In the genomic region with DNA sequence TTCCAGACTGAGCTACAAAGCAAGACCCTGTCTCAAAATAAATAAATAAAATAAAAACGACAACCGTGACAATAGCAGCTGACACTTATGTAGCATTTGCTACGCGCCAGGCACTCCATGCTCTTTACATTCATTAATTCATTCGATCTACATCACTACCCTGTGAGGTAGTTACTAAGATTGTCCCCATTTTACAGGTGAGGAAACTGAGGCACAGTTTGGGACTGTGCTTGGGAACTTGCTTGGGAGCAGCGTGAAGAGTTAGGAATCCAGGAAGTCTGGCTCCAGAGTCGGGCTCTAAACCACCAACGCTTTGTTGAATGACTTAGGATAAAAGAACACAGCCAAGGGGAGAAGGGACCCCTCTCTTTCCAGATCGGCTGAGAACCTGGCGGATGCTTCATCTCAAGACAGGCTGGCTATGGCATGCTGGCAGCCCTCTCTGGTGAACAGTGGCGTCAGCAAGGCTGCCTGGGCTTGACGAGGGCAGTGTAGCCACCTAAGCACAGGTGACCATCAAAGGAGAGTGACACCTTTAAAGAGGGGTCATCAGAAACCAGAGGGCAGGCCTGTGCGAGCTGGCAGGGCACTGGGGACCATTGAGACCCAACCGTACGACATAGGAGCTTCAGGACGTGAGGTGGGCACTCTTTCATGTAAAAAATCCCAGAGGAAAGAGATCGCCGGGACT, we compare ENCODE assay signal across 9 cellular contexts. TPM values are rescaled to one million over a fixed set of nuclear protein-coding genes. Genes with fewer than 3 reads are reported as not detected.
DNase-seq lines count a peak whose midpoint lies in the region; ATAC-seq and TF ChIP-seq lines count a peak whose summit lies in the region.
"Had no signal": no experiment of that assay in that cellular context is flagged by ENCODE, and none has a peak within 500 bp of the region (broad histone marks: within the 10 kb centered on the region; RNA-seq: fewer than 3 reads in every experiment).

No MANE protein-coding gene starts in this region.

- H3K4me1 ChIP-seq in iPS-18a (ENCODE audit: control insufficient read depth, low read depth, low read length), result no peaks in the 10 kb centered on the region
- H3K4me1 ChIP-seq in stomach smooth muscle (ENCODE audit: control insufficient read depth, insufficient read depth, low read length), result peaks cover 11% of the 10 kb centered on the region

- peak; percentile 10 for ATAC-seq in activated CD8-positive, alpha-beta memory T cell treated with anti-CD3 and anti-CD28 coated beads, Interleukin-2, amount 10 ng/mL, durations not matched to agents 7 days and 5 days
- peak; percentile 4 for ATAC-seq in activated CD8-positive, alpha-beta T cell treated with anti-CD3 and anti-CD28 coated beads for 36 hours

- no peak for TF ChIP-seq CTCF in activated CD8-positive, alpha-beta T cell treated with anti-CD3 and anti-CD28 coated beads for 36 hours (IDR thresholded peaks at IDR 0.05)
- TF ChIP-seq CTCF in GM10266 (IDR thresholded peaks at IDR 0.05; ENCODE audit: control insufficient read depth, insufficient read depth, low read depth, missing control alignments), result no peak

- H3K27ac ChIP-seq in iPS-18a (ENCODE audit: low read length) (peak overlapping the region; percentile 98), stomach smooth muscle (ENCODE audit: low read length) (peak overlapping the region; percentile 93)

- peaks cover 18% of the 10 kb centered on the region for H3K36me3 Mint-ChIP-seq in activated CD8-positive, alpha-beta memory T cell treated with anti-CD3 and anti-CD28 coated beads, Interleukin-2, amount 10 ng/mL, durations not matched to agents 7 days and 5 days
- H3K36me3 Mint-ChIP-seq in activated CD8-positive, alpha-beta T cell treated with anti-CD3 and anti-CD28 coated beads for 36 hours (ENCODE audit: low read depth), result peaks cover 17% of the 10 kb centered on the region

- DNase-seq in activated CD8-positive, alpha-beta memory T cell treated with anti-CD3 and anti-CD28 coated beads, Interleukin-2, amount 10 ng/mL, durations not matched to agents 7 days and 5 days, result no peak
- no peak for DNase-seq in activated CD8-positive, alpha-beta memory T cell treated with anti-CD3 and anti-CD28 coated beads for 24 hours
- no peak for DNase-seq in activated CD8-positive, alpha-beta T cell treated with anti-CD3 and anti-CD28 coated beads for 36 hours
- DNase-seq in GM10266 (ENCODE audit: extremely low spot score), result no peak
- DNase-seq in cerebellum (ENCODE audit: low spot score), result no peak
- no peak for DNase-seq in germinal center (ENCODE audit: low spot score)

- peaks cover 27% of the 10 kb centered on the region for H3K4me1 Mint-ChIP-seq in activated CD8-positive, alpha-beta memory T cell treated with anti-CD3 and anti-CD28 coated beads, Interleukin-2, amount 10 ng/mL, durations not matched to agents 7 days and 5 days
- H3K4me1 Mint-ChIP-seq in activated CD8-positive, alpha-beta T cell treated with anti-CD3 and anti-CD28 coated beads for 36 hours (ENCODE audit: low read depth), result peaks cover 21% of the 10 kb centered on the region

- no peaks in the 10 kb centered on the region for H3K27me3 ChIP-seq in iPS-18a (ENCODE audit: control insufficient read depth, insufficient read depth, low read length)
- no peaks in the 10 kb centered on the region for H3K27me3 ChIP-seq in stomach smooth muscle (ENCODE audit: control insufficient read depth in 1 of 2, insufficient read depth in 2 of 2, low read length in 2 of 2)

- H3K27ac Mint-ChIP-seq in activated CD8-positive, alpha-beta memory T cell treated with anti-CD3 and anti-CD28 coated beads, Interleukin-2, amount 10 ng/mL, durations not matched to agents 7 days and 5 days, result peak overlapping the region; percentile 96
- peak overlapping the region; percentile 95 for H3K27ac Mint-ChIP-seq in activated CD8-positive, alpha-beta T cell treated with anti-CD3 and anti-CD28 coated beads for 36 hours

- H3K36me3 ChIP-seq in iPS-18a (ENCODE audit: control insufficient read depth, low read depth, low read length) (peaks cover 6% of the 10 kb centered on the region), stomach smooth muscle (ENCODE audit: control insufficient read depth in 2 of 2, insufficient read depth in 2 of 2, low read length in 2 of 2) (peaks cover 9 to 14% of the 10 kb centered on the region in 2 donors)

- CTCF ChIA-PET in activated CD8-positive, alpha-beta memory T cell treated with anti-CD3 and anti-CD28 coated beads, Interleukin-2, amount 10 ng/mL, durations not matched to agents 7 days and 5 days (lab: Charles Lee), result interaction anchor here (0.5 to 3.3 kb wide), 7 partner anchors 14 to 549 kb away, joined by 3 to 28 read pairs (median 3); no protein-coding TSS in a partner anchor
- CTCF ChIA-PET in activated CD8-positive, alpha-beta T cell treated with anti-CD3 and anti-CD28 coated beads for 36 hours (lab: Charles Lee), result interaction anchor here (0.6 to 8.9 kb wide), 6 partner anchors 14 to 195 kb away, joined by 3 to 54 read pairs (median 3); a partner anchor contains a TSS

- intact Hi-C loops in activated CD8-positive, alpha-beta T cell treated with anti-CD3 and anti-CD28 coated beads for 36 hours (cut with micrococcal nuclease), result no loop called here

- peak overlapping the region; percentile 89 for H3K4me3 Mint-ChIP-seq in activated CD8-positive, alpha-beta memory T cell treated with anti-CD3 and anti-CD28 coated beads, Interleukin-2, amount 10 ng/mL, durations not matched to agents 7 days and 5 days
- H3K4me3 Mint-ChIP-seq in activated CD8-positive, alpha-beta T cell treated with anti-CD3 and anti-CD28 coated beads for 36 hours, result peak overlapping the region; percentile 90

- POLR2A ChIA-PET in activated CD8-positive, alpha-beta T cell treated with anti-CD3 and anti-CD28 coated beads for 36 hours (lab: Charles Lee), result interaction anchor here (0.7 to 1.2 kb wide), 5 partner anchors 12 to 76 kb away, joined by 3 read pairs; no protein-coding TSS in a partner anchor

- H3K9me3 Mint-ChIP-seq in activated CD8-positive, alpha-beta memory T cell treated with anti-CD3 and anti-CD28 coated beads, Interleukin-2, amount 10 ng/mL, durations not matched to agents 7 days and 5 days (ENCODE audit: low read depth), result no peaks in the 10 kb centered on the region
- H3K9me3 Mint-ChIP-seq in activated CD8-positive, alpha-beta T cell treated with anti-CD3 and anti-CD28 coated beads for 36 hours, result no peaks in the 10 kb centered on the region

- peaks cover 4% of the 10 kb centered on the region for H3K27me3 Mint-ChIP-seq in activated CD8-positive, alpha-beta memory T cell treated with anti-CD3 and anti-CD28 coated beads, Interleukin-2, amount 10 ng/mL, durations not matched to agents 7 days and 5 days
- H3K27me3 Mint-ChIP-seq in activated CD8-positive, alpha-beta T cell treated with anti-CD3 and anti-CD28 coated beads for 36 hours, result no peaks in the 10 kb centered on the region

- H3K4me3 ChIP-seq in iPS-18a (ENCODE audit: low read length), result peak overlapping the region; percentile 99
- H3K4me3 ChIP-seq in stomach smooth muscle (ENCODE audit: low read length in 2 of 2), result peak overlapping the region; percentile 99

- H3K9ac ChIP-seq in iPS-18a (ENCODE audit: low read length) (peak overlapping the region; percentile 94), stomach smooth muscle (ENCODE audit: low read length in 2 of 2) (peak overlapping the region; percentile 94 to 96)

- H3K9me3 ChIP-seq in iPS-18a (ENCODE audit: control insufficient read depth, low read depth, low read length) (no peaks in the 10 kb centered on the region), stomach smooth muscle (ENCODE audit: control insufficient read depth in 2 of 2, low read length in 2 of 2) (no peaks in the 10 kb centered on the region)

RNA-seq across cellular contexts. Expression of a gene that starts 0.6 kb away (rescaled TPM):
- total RNA-seq in activated CD8-positive, alpha-beta memory T cell treated with anti-CD3 and anti-CD28 coated beads, Interleukin-2, amount 10 ng/mL, durations not matched to agents 7 days and 5 days, result 10 to 100 TPM; 13.3 to 17.0 TPM
- total RNA-seq in activated CD8-positive, alpha-beta T cell treated with anti-CD3 and anti-CD28 coated beads for 36 hours, result 10 to 100 TPM; 15.7 to 17.0 TPM
- total RNA-seq in cerebellum, result 4.8 TPM

RNA-seq across cellular contexts. Expression of a gene that starts 6.2 kb away (rescaled TPM):
- 10 to 100 TPM; 61.4 to 79.1 TPM for total RNA-seq in activated CD8-positive, alpha-beta memory T cell treated with anti-CD3 and anti-CD28 coated beads, Interleukin-2, amount 10 ng/mL, durations not matched to agents 7 days and 5 days
- total RNA-seq in activated CD8-positive, alpha-beta T cell treated with anti-CD3 and anti-CD28 coated beads for 36 hours, result 10 to 100 TPM; 39.9 to 40.9 TPM
- total RNA-seq in cerebellum, result 43.2 TPM

RNA-seq across cellular contexts. Expression of a gene that starts 16.6 kb away (rescaled TPM):
- total RNA-seq in activated CD8-positive, alpha-beta memory T cell treated with anti-CD3 and anti-CD28 coated beads, Interleukin-2, amount 10 ng/mL, durations not matched to agents 7 days and 5 days, result not detected
- total RNA-seq in activated CD8-positive, alpha-beta T cell treated with anti-CD3 and anti-CD28 coated beads for 36 hours, result not detected
- total RNA-seq in cerebellum, result not detected
- total RNA-seq: dermis microvascular lymphatic vessel endothelial cell had no signal

RNA-seq across cellular contexts. Expression of a gene that starts 19.6 kb away (rescaled TPM):
- 1 to 10 TPM; 1.1 to 2.3 TPM for total RNA-seq in activated CD8-positive, alpha-beta memory T cell treated with anti-CD3 and anti-CD28 coated beads, Interleukin-2, amount 10 ng/mL, durations not matched to agents 7 days and 5 days
- 1 to 10 TPM; 1.6 to 3.8 TPM for total RNA-seq in activated CD8-positive, alpha-beta T cell treated with anti-CD3 and anti-CD28 coated beads for 36 hours
- 0.27 TPM for total RNA-seq in cerebellum
- total RNA-seq: dermis microvascular lymphatic vessel endothelial cell had no signal

RNA-seq across cellular contexts. Expression of a gene that starts 39.1 kb away (rescaled TPM):
- total RNA-seq in activated CD8-positive, alpha-beta memory T cell treated with anti-CD3 and anti-CD28 coated beads, Interleukin-2, amount 10 ng/mL, durations not matched to agents 7 days and 5 days, result 1 to 10 TPM; 5.7 to 7.2 TPM
- 1 to 10 TPM; 1.6 to 2.4 TPM for total RNA-seq in activated CD8-positive, alpha-beta T cell treated with anti-CD3 and anti-CD28 coated beads for 36 hours
- total RNA-seq in cerebellum, result 0.54 TPM
- total RNA-seq: dermis microvascular lymphatic vessel endothelial cell had no signal
